ENCODE assay signal across 9 cellular contexts in genomic region chr1:21329209-21329844, GRCh38. TPM values are rescaled to one million over a fixed set of nuclear protein-coding genes. Genes with fewer than 3 reads are reported as not detected.
A peak's percentile ranks its signal among the peaks of the same experiment; 100 is the strongest.
DNase-seq lines count a peak whose midpoint lies in the region; ATAC-seq and TF ChIP-seq lines count a peak whose summit lies in the region.
"Had no signal": no experiment of that assay in that cellular context is flagged by ENCODE, and none has a peak within 500 bp of the region (broad histone marks: within the 10 kb centered on the region; RNA-seq: fewer than 3 reads in every experiment).

No MANE protein-coding gene starts in this region.

- 78 to 87% (median 83%) methylated on average over 7 of the region's 7 CpGs for whole genome bisulfite sequencing in psoas muscle, 3 donors

- H3K36me3 Mint-ChIP-seq in CD4-positive, alpha-beta memory T cell, result peaks cover 4 to 16% of the 10 kb centered on the region in 2 donors
- peaks cover 11% of the 10 kb centered on the region for H3K36me3 Mint-ChIP-seq in MCF 10A (ENCODE audit: insufficient read depth, unreplicated experiment)
- peaks cover 41 to 50% of the 10 kb centered on the region in 2 donors for H3K36me3 Mint-ChIP-seq in CD14-positive monocyte

- H3K4me3 Mint-ChIP-seq in CD4-positive, alpha-beta memory T cell, result peak overlapping the region in 7 of 8 donors; percentile 37 to 80 (median 67)
- H3K4me3 Mint-ChIP-seq in MCF 10A (ENCODE audit: unreplicated experiment) (peak overlapping the region; percentile 23), CD14-positive monocyte (peak overlapping the region in 1 of 2 donors; percentile 76)

- H3K9me3 ChIP-seq in CD4-positive, alpha-beta memory T cell (ENCODE audit: control insufficient read depth in 1 of 2, low read length in 2 of 2), result no peaks in the 10 kb centered on the region
- H3K9me3 ChIP-seq in mucosa of stomach (ENCODE audit: control insufficient read depth, low read length) (no peaks in the 10 kb centered on the region), psoas muscle (no peaks in the 10 kb centered on the region)

- CTCF ChIA-PET in CD4-positive, alpha-beta memory T cell (lab: Charles Lee; ENCODE audit: partially characterized antibody), result interaction anchor here (1.2 to 2.6 kb wide), 5 partner anchors 10 to 98 kb away, joined by 3 to 17 read pairs (median 3); no protein-coding TSS in a partner anchor
- CTCF ChIA-PET in MCF 10A (lab: Yijun Ruan, JAX), result interaction anchor here (2.6 kb wide), 1 partner anchor 97 kb away, joined by 10 read pairs; no protein-coding TSS in a partner anchor

- H3K36me3 ChIP-seq in CD4-positive, alpha-beta memory T cell (ENCODE audit: insufficient read depth, low read length), result peaks cover 3% of the 10 kb centered on the region
- H3K36me3 ChIP-seq in mucosa of stomach (ENCODE audit: control insufficient read depth, insufficient read depth, low read length) (no peaks in the 10 kb centered on the region), psoas muscle (ENCODE audit: insufficient read depth in 1 of 2, low read depth in 1 of 2) (no peaks in the 10 kb centered on the region)

- H3K27me3 Mint-ChIP-seq in CD4-positive, alpha-beta memory T cell, result no peaks in the 10 kb centered on the region
- H3K27me3 Mint-ChIP-seq in MCF 10A (ENCODE audit: insufficient read depth, unreplicated experiment), result no peaks in the 10 kb centered on the region
- H3K27me3 Mint-ChIP-seq in CD14-positive monocyte (ENCODE audit: low read depth in 3 of 3), result peaks cover 9 to 52% (median 45%) of the 10 kb centered on the region in 3 donors

- POLR2A ChIA-PET in CD4-positive, alpha-beta memory T cell (lab: Charles Lee; ENCODE audit: partially characterized antibody), result interaction anchor here (1.5 to 11.8 kb wide), 3 partner anchors 16 to 59 kb away, joined by 4 to 267 read pairs (median 6); partner anchors contain the start of gene ECE1
- POLR2A ChIA-PET in MCF 10A (lab: Yijun Ruan, JAX), result interaction anchor here (0.7 to 2.4 kb wide), 4 partner anchors 8 to 68 kb away, joined by 3 to 8 read pairs (median 7); no protein-coding TSS in a partner anchor

- peak overlapping the region; percentile 46 for H3K9ac ChIP-seq in mucosa of stomach (ENCODE audit: low read length)

- H3K4me1 ChIP-seq in CD4-positive, alpha-beta memory T cell (ENCODE audit: insufficient read depth, low read length), result peaks cover 81% of the 10 kb centered on the region
- H3K4me1 ChIP-seq in mucosa of stomach (ENCODE audit: control insufficient read depth, insufficient read depth, low read length) (peaks cover 72% of the 10 kb centered on the region), psoas muscle (peaks cover 36% of the 10 kb centered on the region)

- DNase-seq in CD4-positive, alpha-beta memory T cell, result peak in 3 of 5 donors; percentile 55 to 66 (median 58)
- DNase-seq in LoVo (ENCODE audit: low spot score), result peak; percentile 74
- DNase-seq in MCF 10A (ENCODE audit: unreplicated experiment), result peak; percentile 86
- no peak for DNase-seq in NCI-H2227 treated with DMSO at 0.1 percent for 48 hours (lab: John Stamatoyannopoulos, UW)
- no peak for DNase-seq in psoas muscle
- no peak for DNase-seq in CD14-positive monocyte (ENCODE audit: low spot score)
- DNase-seq: NCI-H187 treated with DMSO at 0.1 percent for 48 hours had no signal

- H3K4me3 ChIP-seq in CD4-positive, alpha-beta memory T cell (ENCODE audit: low read length in 2 of 2), result no peak overlapping the region
- no peak overlapping the region for H3K4me3 ChIP-seq in mucosa of stomach (ENCODE audit: low read length)
- H3K4me3 ChIP-seq in psoas muscle, result no peak overlapping the region

- BruUV-seq in MCF 10A (replicated peaks; lab: Mats Ljungman, UMichigan), result no TSS peak

- peak overlapping the region; percentile 7 for H3K27ac ChIP-seq in CD4-positive, alpha-beta memory T cell (ENCODE audit: low read depth, low read length)
- no peak overlapping the region for H3K27ac ChIP-seq in psoas muscle

- no peak for ATAC-seq in psoas muscle
- no peak for ATAC-seq in HG03196 (IDR thresholded peaks at IDR 0.05; ENCODE audit: unreplicated experiment)

- H3K27ac Mint-ChIP-seq in CD4-positive, alpha-beta memory T cell, result peak overlapping the region; percentile 65 to 96 (median 92)
- H3K27ac Mint-ChIP-seq in MCF 10A (ENCODE audit: low read depth, unreplicated experiment), result peak overlapping the region; percentile 91
- H3K27ac Mint-ChIP-seq in CD14-positive monocyte, result peak overlapping the region in 1 of 7 donors; percentile 7

- peaks cover 62 to 97% (median 83%) of the 10 kb centered on the region in 4 donors for H3K4me1 Mint-ChIP-seq in CD4-positive, alpha-beta memory T cell
- H3K4me1 Mint-ChIP-seq in MCF 10A (ENCODE audit: insufficient read depth, unreplicated experiment) (peaks cover 40% of the 10 kb centered on the region), CD14-positive monocyte (peaks cover 68% of the 10 kb centered on the region)

- intact Hi-C loops in CD4-positive, alpha-beta memory T cell (cut with micrococcal nuclease), result no loop called here
- intact Hi-C loops in MCF 10A (cut with micrococcal nuclease) (no loop called here), psoas muscle (cut with DNase I) (loop anchor here in 1 of 2 donors (2.0 kb wide), 1 partner anchor 29 kb away; no protein-coding TSS in a partner anchor), CD14-positive monocyte (cut with micrococcal nuclease) (no loop called here)

- TF ChIP-seq CTCF in MCF 10A (IDR thresholded peaks at IDR 0.05; ENCODE audit: unreplicated experiment) (no peak), psoas muscle (IDR thresholded peaks at IDR 0.05) (no peak), CD14-positive monocyte (IDR thresholded peaks at IDR 0.05) (no peak)

- H3K9me3 Mint-ChIP-seq in CD4-positive, alpha-beta memory T cell, result no peaks in the 10 kb centered on the region
- no peaks in the 10 kb centered on the region for H3K9me3 Mint-ChIP-seq in MCF 10A (ENCODE audit: unreplicated experiment)
- H3K9me3 Mint-ChIP-seq in CD14-positive monocyte, result peaks cover 0 to 2% (median 0%) of the 10 kb centered on the region in 7 donors

- H3K27me3 ChIP-seq in CD4-positive, alpha-beta memory T cell (ENCODE audit: insufficient read depth, low read length), result no peaks in the 10 kb centered on the region
- H3K27me3 ChIP-seq in mucosa of stomach (ENCODE audit: control insufficient read depth, insufficient read depth, low read length) (no peaks in the 10 kb centered on the region), psoas muscle (ENCODE audit: insufficient read depth in 3 of 3, low read length in 2 of 3) (no peaks in the 10 kb centered on the region)

RNA-seq across cellular contexts. Expression of gene ECE1, which starts 39.1 kb away (rescaled TPM):
- total RNA-seq in CD4-positive, alpha-beta memory T cell, result 100 to 1,000 TPM in 1 of 2 experiments, 10 to 100 TPM in 1; 86.0 to 104 TPM
- polyA plus RNA-seq in CD4-positive, alpha-beta memory T cell, result 10 to 100 TPM; 10.0 to 65.2 TPM
- total RNA-seq in MCF 10A (2022) (40.0 and 46.8 TPM in 2 replicates), psoas muscle (10 to 100 TPM; 12.3 to 24.9 (median 19.0) TPM)
- polyA plus RNA-seq in psoas muscle (10 to 100 TPM; 12.2 to 14.6 (median 13.2) TPM), CD14-positive monocyte (10 to 100 TPM; 10.6 to 23.3 TPM)

Comparison
In these comparisons a context has a peak if more than half of its experiments do, and no peak if none do; other contexts are left out.
1. DNase-seq: peak in CD4-positive, alpha-beta memory T cell (3 of 5), LoVo (single experiment) and MCF 10A (single experiment); none in NCI-H2227 treated with DMSO at 0.1 percent for 48 hours (single experiment), psoas muscle (0 of 2) and CD14-positive monocyte (single experiment).